ENCODE assay signal across 30 cellular contexts in the genomic region with DNA sequence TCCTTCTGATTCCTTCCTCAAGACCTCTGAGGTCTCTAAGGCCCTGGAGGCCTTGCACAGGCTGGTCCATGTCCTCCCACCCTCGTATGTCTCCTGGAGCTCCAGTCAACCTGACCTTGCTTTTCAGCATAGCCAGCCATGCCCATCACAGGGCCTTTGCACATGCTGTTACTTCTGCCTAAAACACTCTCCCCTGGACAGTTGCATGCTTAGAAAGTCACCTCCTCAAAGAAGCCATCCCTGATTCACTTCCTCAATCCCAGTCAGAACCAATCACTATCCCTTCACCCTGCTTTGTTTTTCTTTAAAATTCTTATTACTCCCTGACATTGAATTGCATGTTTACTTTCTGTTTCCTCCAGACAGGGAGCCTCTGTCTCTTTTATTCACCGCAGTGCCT.
"Had no signal": no experiment of that assay in that cellular context is flagged by ENCODE, and none has a peak within 500 bp of the region (broad histone marks: within the 10 kb centered on the region; RNA-seq: fewer than 3 reads in every experiment).

No MANE protein-coding gene starts in this region.

- H3K9me3 Mint-ChIP-seq: activated CD4-positive, alpha-beta memory T cell treated with anti-CD3 and anti-CD28 coated beads for 36 hours; activated CD4-positive, alpha-beta T cell treated with anti-CD3 and anti-CD28 coated beads, Interleukin-2, amount 10 ng/mL, durations not matched to agents 24 days and 14 days; activated naive CD4-positive, alpha-beta T cell treated with anti-CD3 and anti-CD28 coated beads for 36 hours; activated naive CD4-positive, alpha-beta T cell treated with anti-CD3 and anti-CD28 coated beads, Interleukin-2, amount 50 U/mL, for 24 hours; activated naive CD8-positive, alpha-beta T cell treated with anti-CD3 and anti-CD28 coated beads for 36 hours; activated naive CD8-positive, alpha-beta T cell treated with anti-CD3 and anti-CD28 coated beads, Interleukin-2, amount 50 U/mL, for 24 hours; activated T-helper 1 cell treated with anti-CD3 and anti-CD28 coated beads, Interleukin-12 subunit alpha, Interleukin-12 subunit beta, Interleukin-2, Interleukin-4 antibody, amounts not matched to agents 30 ng/mL and 10 ng/mL and 1 ng/mL, durations not matched to agents 14 hours and 24 hours and 36 hours; activated T-helper 2 cell treated with anti-CD3 and anti-CD28 coated beads, Interferon-gamma antibody, Interleukin-2, Interleukin-4, amounts not matched to agents 10 μg/mL and 5 μg/mL and 100 μg/mL, durations not matched to agents 14 hours and 24 hours and 36 hours; T-cell; T-helper 1 cell treated with Interleukin-12 subunit alpha and Interleukin-12 subunit beta and Interleukin-4 antibody, amounts not matched to agents 30 μg/mL and 1 μg/mL, for 36 hours; T-helper 2 cell treated with Interferon-gamma antibody and Interleukin-4, amounts not matched to agents 5 μg/mL and 100 μg/mL, for 36 hours had no signal

- H3K4me3 ChIP-seq: adrenal gland, body of pancreas, esophagus muscularis mucosa, gastroesophageal sphincter had no signal

- H3K9me3 ChIP-seq: adrenal gland, body of pancreas, esophagus muscularis mucosa, gastroesophageal sphincter had no signal

- H3K27me3 ChIP-seq: adrenal gland, body of pancreas, foreskin keratinocyte had no signal

- H3K27ac ChIP-seq: adrenal gland, body of pancreas, esophagus muscularis mucosa, foreskin keratinocyte, gastroesophageal sphincter had no signal

- H3K27ac Mint-ChIP-seq: activated CD4-positive, alpha-beta memory T cell treated with anti-CD3 and anti-CD28 coated beads for 36 hours; activated CD4-positive, alpha-beta T cell treated with anti-CD3 and anti-CD28 coated beads for 36 hours; activated CD4-positive, alpha-beta T cell treated with anti-CD3 and anti-CD28 coated beads, Interleukin-2, amount 10 ng/mL, durations not matched to agents 24 days and 14 days; activated CD8-positive, alpha-beta memory T cell treated with anti-CD3 and anti-CD28 coated beads, Interleukin-2, amount 10 ng/mL, durations not matched to agents 7 days and 5 days; activated CD8-positive, alpha-beta T cell treated with anti-CD3 and anti-CD28 coated beads, Interleukin-2, amount 10 ng/mL, durations not matched to agents 7 days and 5 days; activated naive CD4-positive, alpha-beta T cell treated with anti-CD3 and anti-CD28 coated beads for 36 hours; activated naive CD4-positive, alpha-beta T cell treated with anti-CD3 and anti-CD28 coated beads, Interleukin-2, amount 50 U/mL, for 24 hours; activated naive CD8-positive, alpha-beta T cell treated with anti-CD3 and anti-CD28 coated beads for 36 hours; activated naive CD8-positive, alpha-beta T cell treated with anti-CD3 and anti-CD28 coated beads, Interleukin-2, amount 50 U/mL, for 24 hours; activated T-helper 1 cell treated with anti-CD3 and anti-CD28 coated beads, Interleukin-12 subunit alpha, Interleukin-12 subunit beta, Interleukin-2, Interleukin-4 antibody, amounts not matched to agents 30 ng/mL and 10 ng/mL and 1 ng/mL, durations not matched to agents 14 hours and 24 hours and 36 hours; activated T-helper 2 cell treated with anti-CD3 and anti-CD28 coated beads, Interferon-gamma antibody, Interleukin-2, Interleukin-4, amounts not matched to agents 10 μg/mL and 5 μg/mL and 100 μg/mL, durations not matched to agents 14 hours and 24 hours and 36 hours; T-cell; T-helper 1 cell treated with Interleukin-12 subunit alpha and Interleukin-12 subunit beta and Interleukin-4 antibody, amounts not matched to agents 30 μg/mL and 1 μg/mL, for 36 hours; T-helper 2 cell treated with Interferon-gamma antibody and Interleukin-4, amounts not matched to agents 5 μg/mL and 100 μg/mL, for 36 hours had no signal

- H3K4me3 Mint-ChIP-seq: activated CD4-positive, alpha-beta memory T cell treated with anti-CD3 and anti-CD28 coated beads for 36 hours; activated CD4-positive, alpha-beta T cell treated with anti-CD3 and anti-CD28 coated beads for 36 hours; activated CD4-positive, alpha-beta T cell treated with anti-CD3 and anti-CD28 coated beads, Interleukin-2, amount 10 ng/mL, durations not matched to agents 24 days and 14 days; activated CD8-positive, alpha-beta memory T cell treated with anti-CD3 and anti-CD28 coated beads, Interleukin-2, amount 10 ng/mL, durations not matched to agents 7 days and 5 days; activated CD8-positive, alpha-beta T cell treated with anti-CD3 and anti-CD28 coated beads, Interleukin-2, amount 10 ng/mL, durations not matched to agents 7 days and 5 days; activated naive CD4-positive, alpha-beta T cell treated with anti-CD3 and anti-CD28 coated beads for 36 hours; activated naive CD4-positive, alpha-beta T cell treated with anti-CD3 and anti-CD28 coated beads, Interleukin-2, amount 50 U/mL, for 24 hours; activated naive CD8-positive, alpha-beta T cell treated with anti-CD3 and anti-CD28 coated beads for 36 hours; activated naive CD8-positive, alpha-beta T cell treated with anti-CD3 and anti-CD28 coated beads, Interleukin-2, amount 50 U/mL, for 24 hours; activated T-helper 1 cell treated with anti-CD3 and anti-CD28 coated beads, Interleukin-12 subunit alpha, Interleukin-12 subunit beta, Interleukin-2, Interleukin-4 antibody, amounts not matched to agents 30 ng/mL and 10 ng/mL and 1 ng/mL, durations not matched to agents 14 hours and 24 hours and 36 hours; T-cell; T-helper 1 cell treated with Interleukin-12 subunit alpha and Interleukin-12 subunit beta and Interleukin-4 antibody, amounts not matched to agents 30 μg/mL and 1 μg/mL, for 36 hours; T-helper 2 cell treated with Interferon-gamma antibody and Interleukin-4, amounts not matched to agents 5 μg/mL and 100 μg/mL, for 36 hours had no signal

- H3K36me3 Mint-ChIP-seq: activated CD4-positive, alpha-beta memory T cell treated with anti-CD3 and anti-CD28 coated beads for 36 hours; activated CD8-positive, alpha-beta memory T cell treated with anti-CD3 and anti-CD28 coated beads, Interleukin-2, amount 10 ng/mL, durations not matched to agents 7 days and 5 days; activated naive CD4-positive, alpha-beta T cell treated with anti-CD3 and anti-CD28 coated beads, Interleukin-2, amount 50 U/mL, for 24 hours; activated naive CD8-positive, alpha-beta T cell treated with anti-CD3 and anti-CD28 coated beads for 36 hours; T-cell had no signal

- H3K36me3 ChIP-seq: adrenal gland, esophagus muscularis mucosa, gastroesophageal sphincter had no signal

- DNase-seq: activated CD4-positive, alpha-beta memory T cell treated with anti-CD3 and anti-CD28 coated beads for 36 hours; activated CD4-positive, alpha-beta T cell treated with anti-CD3 and anti-CD28 coated beads for 36 hours; activated CD4-positive, alpha-beta T cell treated with anti-CD3 and anti-CD28 coated beads, Interleukin-2, amount 10 ng/mL, durations not matched to agents 24 days and 14 days; activated CD4-positive, CD25-positive, alpha-beta regulatory T cell; activated CD4-positive, CD25-positive, alpha-beta regulatory T cell treated with anti-CD3 and anti-CD28 coated beads, Interleukin-2, amount 50 U/mL, for 72 hours; activated CD8-positive, alpha-beta memory T cell treated with anti-CD3 and anti-CD28 coated beads, Interleukin-2, amount 10 ng/mL, durations not matched to agents 7 days and 5 days; activated CD8-positive, alpha-beta memory T cell treated with anti-CD3 and anti-CD28 coated beads, Interleukin-2, amount 50 U/mL, for 4 hours; activated CD8-positive, alpha-beta T cell treated with anti-CD3 and anti-CD28 coated beads, Interleukin-2, amount 10 ng/mL, durations not matched to agents 7 days and 5 days; activated effector memory CD4-positive, alpha-beta T cell treated with anti-CD3 and anti-CD28 coated beads, Interleukin-2, amount 50 U/mL, for 16 hours; activated naive CD4-positive, alpha-beta T cell treated with anti-CD3 and anti-CD28 coated beads for 36 hours; activated naive CD8-positive, alpha-beta T cell treated with anti-CD3 and anti-CD28 coated beads for 36 hours; activated naive CD8-positive, alpha-beta T cell treated with anti-CD3 and anti-CD28 coated beads, Interleukin-2, amount 50 U/mL, for 24 hours; activated T-cell treated with anti-CD3 and anti-CD28 coated beads, Interleukin-2, amount 50 U/mL, for 1 hour; activated T-cell treated with anti-CD3 and anti-CD28 coated beads, Interleukin-2, amount 50 U/mL, for 48 hours; adrenal gland; amygdala; aorta; body of pancreas; cortex of kidney; effector CD8-positive, alpha-beta T cell; foreskin keratinocyte; T-cell; T1000 had no signal

- H3K27me3 Mint-ChIP-seq: activated CD4-positive, alpha-beta T cell treated with anti-CD3 and anti-CD28 coated beads, Interleukin-2, amount 10 ng/mL, durations not matched to agents 24 days and 14 days; activated naive CD8-positive, alpha-beta T cell treated with anti-CD3 and anti-CD28 coated beads for 36 hours; activated naive CD8-positive, alpha-beta T cell treated with anti-CD3 and anti-CD28 coated beads, Interleukin-2, amount 50 U/mL, for 24 hours had no signal

- H3K4me1 ChIP-seq: adrenal gland, body of pancreas, esophagus muscularis mucosa, foreskin keratinocyte, gastroesophageal sphincter had no signal

- H3K4me1 Mint-ChIP-seq: activated CD4-positive, alpha-beta T cell treated with anti-CD3 and anti-CD28 coated beads for 36 hours; activated CD4-positive, alpha-beta T cell treated with anti-CD3 and anti-CD28 coated beads, Interleukin-2, amount 10 ng/mL, durations not matched to agents 24 days and 14 days; activated CD8-positive, alpha-beta memory T cell treated with anti-CD3 and anti-CD28 coated beads, Interleukin-2, amount 10 ng/mL, durations not matched to agents 7 days and 5 days; activated naive CD4-positive, alpha-beta T cell treated with anti-CD3 and anti-CD28 coated beads, Interleukin-2, amount 50 U/mL, for 24 hours; activated naive CD8-positive, alpha-beta T cell treated with anti-CD3 and anti-CD28 coated beads for 36 hours; activated naive CD8-positive, alpha-beta T cell treated with anti-CD3 and anti-CD28 coated beads, Interleukin-2, amount 50 U/mL, for 24 hours; T-cell had no signal
